ENCODE assay signal across 13 cellular contexts in genomic region chr7:102042016-102042656, GRCh38.
DNase-seq lines count a peak whose midpoint lies in the region; ATAC-seq and TF ChIP-seq lines count a peak whose summit lies in the region.
"Had no signal": no experiment of that assay in that cellular context is flagged by ENCODE, and none has a peak within 500 bp of the region (broad histone marks: within the 10 kb centered on the region; RNA-seq: fewer than 3 reads in every experiment).

No MANE protein-coding gene starts in this region.

- DNase-seq in left ventricle myocardium inferior (no peak), cardiac septum (ENCODE audit: low spot score) (no peak), amniotic stem cell (lab: John Stamatoyannopoulos, UW) (peak; percentile 57), glomerular endothelial cell (ENCODE audit: extremely low read depth, low read depth, low spot score) (peak; percentile 12), NCI-H187 treated with DMSO at 0.1 percent for 48 hours (lab: John Stamatoyannopoulos, UW) (no peak)
- DNase-seq: activated B cell treated with CpG ODN at 0.5 μM for 24 hours; activated T-cell treated with anti-CD3 and anti-CD28 coated beads, Interleukin-2, amount 50 U/mL, for 72 hours; NCI-H2081 treated with DMSO at 0.1 percent for 48 hours; stimulated activated CD4-positive, alpha-beta T cell treated with anti-CD3 and anti-CD28 coated beads, Interleukin-2, amount 100 ng/mL, for 48 hours had no signal

- no peaks in the 10 kb centered on the region for H3K9me3 ChIP-seq in left ventricle myocardium inferior (replicated peaks)

- intact Hi-C loops in left ventricle myocardium inferior (cut with micrococcal nuclease): no loop called here
- intact Hi-C loops in cardiac septum (cut with DNase I): no loop called here

- no peak overlapping the region for H3K4me3 ChIP-seq in left ventricle myocardium inferior

- H3K27me3 ChIP-seq in left ventricle myocardium inferior (ENCODE audit: low read depth): no peaks in the 10 kb centered on the region

- peaks cover 74% of the 10 kb centered on the region for H3K4me1 ChIP-seq in left ventricle myocardium inferior

- ATAC-seq in GM18498 (IDR thresholded peaks at IDR 0.05; ENCODE audit: unreplicated experiment) (no peak), HG02759 (IDR thresholded peaks at IDR 0.05; ENCODE audit: unreplicated experiment) (no peak), GM21367 (IDR thresholded peaks at IDR 0.05; ENCODE audit: unreplicated experiment) (no peak)
- ATAC-seq: activated T-cell treated with anti-CD3 and anti-CD28 coated beads, Interleukin-2, amount 50 U/mL, for 72 hours; natural killer cell treated with Interleukin-12 subunit alpha and Interleukin-12 subunit beta and Interleukin-15 and Interleukin-18, amount 100 ng/mL, for 72 hours had no signal

- no peaks in the 10 kb centered on the region for H3K36me3 ChIP-seq in left ventricle myocardium inferior

- H3K27ac ChIP-seq in left ventricle myocardium inferior (replicated peaks): peak overlapping the region; percentile 83

- no peak for TF ChIP-seq CTCF in left ventricle myocardium inferior (IDR thresholded peaks at IDR 0.05; ENCODE audit: borderline replicate concordance)

Comparison
In these comparisons a context has a peak if more than half of its experiments do, and no peak if none do; other contexts are left out.
1. DNase-seq: peak in amniotic stem cell (single experiment) and glomerular endothelial cell (single experiment); none in left ventricle myocardium inferior (single experiment), cardiac septum (single experiment) and NCI-H187 treated with DMSO at 0.1 percent for 48 hours (single experiment).